In the genomic region with DNA sequence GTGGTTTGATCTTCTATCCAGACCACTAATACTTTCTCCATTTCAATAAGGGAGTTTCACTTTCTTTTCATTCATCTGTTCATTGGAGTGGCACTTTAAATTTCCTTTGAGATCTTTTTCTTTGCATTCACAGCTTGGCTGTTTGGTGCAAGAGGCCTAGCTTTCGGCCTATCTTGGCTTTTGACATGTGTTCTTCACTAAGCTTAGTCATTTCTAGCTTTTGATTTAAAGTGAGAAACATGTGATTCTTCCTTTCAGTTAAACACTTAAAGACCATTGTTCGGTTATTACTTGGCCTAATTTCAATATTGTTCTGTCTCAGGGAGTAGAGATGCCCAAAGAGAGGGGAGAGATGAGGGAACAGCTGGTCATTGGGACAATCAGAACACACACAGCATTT, we compare ENCODE assay signal across 13 cellular contexts. TPM values are rescaled to one million over a fixed set of nuclear protein-coding genes. Genes with fewer than 3 reads are reported as not detected.
DNase-seq lines count a peak whose midpoint lies in the region; ATAC-seq, FAIRE-seq and TF ChIP-seq lines count a peak whose summit lies in the region.
"Had no signal": no experiment of that assay in that cellular context is flagged by ENCODE, and none has a peak within 500 bp of the region (broad histone marks: within the 10 kb centered on the region; RNA-seq: fewer than 3 reads in every experiment).

No MANE protein-coding gene starts in this region.

- TF ChIP-seq CTCF in breast epithelium (IDR thresholded peaks at IDR 0.05), result no peak

- intact Hi-C loops in breast epithelium (cut with DNase I; ENCODE audit: low total_unique reads), result no loop called here

- no peaks in the 10 kb centered on the region for H3K27me3 ChIP-seq in breast epithelium

- no peaks in the 10 kb centered on the region for H3K9me3 ChIP-seq in breast epithelium

- ATAC-seq in GM18909 (IDR thresholded peaks at IDR 0.05; ENCODE audit: poor library complexity, unreplicated experiment) (peak; percentile 87), HG02588 (IDR thresholded peaks at IDR 0.05; ENCODE audit: unreplicated experiment) (peak; percentile 84), HG03439 (IDR thresholded peaks at IDR 0.05; ENCODE audit: unreplicated experiment) (peak; percentile 90)

- no peaks in the 10 kb centered on the region for H3K36me3 ChIP-seq in breast epithelium

- no peaks in the 10 kb centered on the region for H3K4me1 ChIP-seq in breast epithelium

- no peak overlapping the region for H3K4me3 ChIP-seq in breast epithelium

- no peak overlapping the region for H3K27ac ChIP-seq in breast epithelium

- TF ChIP-seq POLR2A in GM12892 (IDR thresholded peaks at IDR 0.05; ENCODE audit: low read depth, low read length) (no peak), breast epithelium (IDR thresholded peaks at IDR 0.05) (no peak)

- FAIRE-seq in GM12892 (lab: Jason Lieb, UNC), result peak; percentile 65

- no peak for DNase-seq in GM12892 (ENCODE audit: insufficient read length)
- no peak for DNase-seq in breast epithelium (ENCODE audit: low spot score in 2 of 2)
- DNase-seq in middle frontal gyrus (ENCODE audit: extremely low spot score, low spot score), result no peak
- no peak for DNase-seq in stimulated activated naive CD4-positive, alpha-beta T cell treated with Interleukin-2 at 50 U/mL for 16 hours (lab: John Stamatoyannopoulos, UW)
- DNase-seq in NCI-H345 treated with DMSO at 0.1 percent for 48 hours (lab: John Stamatoyannopoulos, UW; ENCODE audit: unreplicated experiment), result no peak
- DNase-seq: CD4-positive, alpha-beta T cell; NCI-H226; posterior cingulate gyrus; SIG-M5 had no signal

RNA-seq across cellular contexts. Expression of gene CXCL13, which starts 24.3 kb away (rescaled TPM):
- polyA plus RNA-seq in GM12892 (2012; ENCODE audit: missing spikeins), result 0.66 TPM
- 1 to 10 TPM in 2 of 3 donors, not detected in 1; 2.9 to 6.2 TPM for total RNA-seq in breast epithelium
- total RNA-seq: bronchial epithelial cell; CD4-positive, alpha-beta T cell had no signal
